ENCODE assay signal across 11 cellular contexts in genomic region chr4:2816401-2816954, GRCh38. TPM values are rescaled to one million over a fixed set of nuclear protein-coding genes. Genes with fewer than 3 reads are reported as not detected.
A peak's percentile ranks its signal among the peaks of the same experiment; 100 is the strongest.
DNase-seq lines count a peak whose midpoint lies in the region; ATAC-seq and TF ChIP-seq lines count a peak whose summit lies in the region.
"Had no signal": no experiment of that assay in that cellular context is flagged by ENCODE, and none has a peak within 500 bp of the region (broad histone marks: within the 10 kb centered on the region; RNA-seq: fewer than 3 reads in every experiment).

No MANE protein-coding gene starts in this region.

- POLR2A ChIA-PET in WTC11 (lab: Charles Lee): no interaction called here

- CTCF ChIA-PET in WTC11 (lab: Charles Lee): no interaction called here

- peaks cover 64 to 74% of the 10 kb centered on the region in 2 donors for H3K36me3 Mint-ChIP-seq in CD14-positive monocyte
- peaks cover 3% of the 10 kb centered on the region; the same call in 1 of the 3 replicates for H3K36me3 Mint-ChIP-seq in GM23338 (ENCODE audit: low read depth)
- H3K36me3 Mint-ChIP-seq in WTC11: no peaks in the 10 kb centered on the region
- no peaks in the 10 kb centered on the region for H3K36me3 Mint-ChIP-seq in memory B cell

- peak overlapping the region in 3 of 7 donors; percentile 5 to 82 (median 35) for H3K27ac Mint-ChIP-seq in CD14-positive monocyte
- no peak overlapping the region for H3K27ac Mint-ChIP-seq in GM23338
- no peak overlapping the region for H3K27ac Mint-ChIP-seq in WTC11
- H3K27ac Mint-ChIP-seq in memory B cell: peak overlapping the region; percentile 4

- 0 out of 2 replicates have a peak, but pooled peaks cover 3% of the 10 kb centered on the region for H3K36me3 ChIP-seq in GM23338 (ENCODE audit: insufficient read depth)
- H3K36me3 ChIP-seq: gastrocnemius medialis had no signal

- peaks cover 0 to 2% (median 0%) of the 10 kb centered on the region in 7 donors for H3K9me3 Mint-ChIP-seq in CD14-positive monocyte
- peaks cover 3% of the 10 kb centered on the region; the same call in 1 of the 3 replicates for H3K9me3 Mint-ChIP-seq in GM23338
- no peaks in the 10 kb centered on the region for H3K9me3 Mint-ChIP-seq in WTC11
- H3K9me3 Mint-ChIP-seq in memory B cell: no peaks in the 10 kb centered on the region

- peak overlapping the region; percentile 60 to 87 for H3K4me3 Mint-ChIP-seq in CD14-positive monocyte
- H3K4me3 Mint-ChIP-seq in GM23338: peak overlapping the region; percentile 65; the same call in 2 of the 3 replicates
- H3K4me3 Mint-ChIP-seq in WTC11: peak overlapping the region; percentile 68
- H3K4me3 Mint-ChIP-seq in memory B cell: peak overlapping the region; percentile 85

- H4K20me1 ChIP-seq in GM23338 (replicated peaks; ENCODE audit: insufficient read depth): no peaks in the 10 kb centered on the region; the same call in 1 of the 2 replicates

- H3K4me3 ChIP-seq in GM23338: no peak overlapping the region
- H3K4me3 ChIP-seq: body of pancreas, gastrocnemius medialis had no signal

- no peak overlapping the region for H3K27ac ChIP-seq in GM23338 (ENCODE audit: low read depth)
- H3K27ac ChIP-seq: body of pancreas, gastrocnemius medialis had no signal

- H3K27me3 ChIP-seq in GM23338 (ENCODE audit: insufficient read depth): no peaks in the 10 kb centered on the region
- H3K27me3 ChIP-seq: body of pancreas, gastrocnemius medialis had no signal

- no peak for ATAC-seq in GM23338
- no peak for ATAC-seq in WTC11
- ATAC-seq in memory B cell (ENCODE audit: low read depth): no peak
- ATAC-seq: body of pancreas, gastrocnemius medialis had no signal

- intact Hi-C loops in CD14-positive monocyte (cut with micrococcal nuclease): no loop called here

- TF ChIP-seq CTCF in CD14-positive monocyte (IDR thresholded peaks at IDR 0.05) (no peak), GM23338 (conservative IDR thresholded peaks at IDR 0.05; ENCODE audit: low read depth in 2 of 2) (no peak), WTC11 (IDR thresholded peaks at IDR 0.05) (no peak)

- H3K79me2 ChIP-seq in GM23338 (replicated peaks; ENCODE audit: insufficient read depth): peaks cover 11% of the 10 kb centered on the region

- DNase-seq in CD14-positive monocyte (ENCODE audit: low spot score): no peak
- DNase-seq in GM23338 (ENCODE audit: low spot score): no peak
- DNase-seq in WTC11 (ENCODE audit: low spot score): no peak
- no peak for DNase-seq in memory B cell (ENCODE audit: low spot score in 2 of 2)
- DNase-seq in NCI-H1048 (lab: John Stamatoyannopoulos, UW): no peak
- no peak for DNase-seq in ureter (ENCODE audit: low spot score)
- no peak for DNase-seq in NCI-H446 (lab: John Stamatoyannopoulos, UW)
- DNase-seq in activated gamma-delta T cell (lab: John Stamatoyannopoulos, UW): no peak
- DNase-seq: body of pancreas, gastrocnemius medialis, islet precursor cell had no signal

- H3K27me3 Mint-ChIP-seq in CD14-positive monocyte (ENCODE audit: low read depth in 3 of 3) (peaks cover 0 to 7% (median 2%) of the 10 kb centered on the region in 3 donors), GM23338 (ENCODE audit: insufficient read depth, low read depth, poor library complexity) (peaks cover 13% of the 10 kb centered on the region), WTC11 (ENCODE audit: low read depth) (peaks cover 10% of the 10 kb centered on the region), memory B cell (no peaks in the 10 kb centered on the region)

- H3K4me2 ChIP-seq in GM23338: no peak overlapping the region

- H3K4me1 Mint-ChIP-seq in CD14-positive monocyte (peaks cover 68% of the 10 kb centered on the region), GM23338 (peaks cover 34% of the 10 kb centered on the region), WTC11 (peaks cover 30% of the 10 kb centered on the region), memory B cell (peaks cover 45% of the 10 kb centered on the region)

- H2AFZ ChIP-seq in GM23338: no peak overlapping the region

- H3K4me1 ChIP-seq in GM23338 (ENCODE audit: insufficient read depth): peaks cover 5% of the 10 kb centered on the region

- H3K9me2 ChIP-seq in GM23338 (ENCODE audit: insufficient read depth): no peaks in the 10 kb centered on the region

- 0 out of 2 replicates have a peak, but pooled peaks cover 2% of the 10 kb centered on the region for H3F3A ChIP-seq in GM23338 (replicated peaks; ENCODE audit: low read depth)

TF ChIP-seq in GM23338, 12 proteins besides CTCF, POLR2A, EP300 and RAD21 (continues in another document):
- no peak for TF ChIP-seq ETS1 (IDR thresholded peaks at IDR 0.05)

TF ChIP-seq in WTC11, 78 proteins besides CTCF, POLR2A, EP300 and RAD21:
- TF ChIP-seq FOXP1 (CRISPR knock-in tag; IDR thresholded peaks at IDR 0.05; ENCODE audit: borderline replicate concordance): no peak
- no peak for TF ChIP-seq NFE2L1 (CRISPR knock-in tag; IDR thresholded peaks at IDR 0.05)
- TF ChIP-seq SMAD4 (CRISPR knock-in tag; IDR thresholded peaks at IDR 0.05): no peak
- TF ChIP-seq ARID4B (CRISPR knock-in tag; IDR thresholded peaks at IDR 0.05; ENCODE audit: borderline replicate concordance): no peak
- TF ChIP-seq ATF2 (CRISPR knock-in tag; IDR thresholded peaks at IDR 0.05; ENCODE audit: borderline replicate concordance, low read depth): no peak
- TF ChIP-seq EMX1 (CRISPR knock-in tag; IDR thresholded peaks at IDR 0.05): no peak
- no peak for TF ChIP-seq USF1 (CRISPR knock-in tag; IDR thresholded peaks at IDR 0.05)
TF ChIP-seq in WTC11: peak in this region for 0.

RNA-seq across cellular contexts. Expression of gene SH3BP2, which starts 23.6 kb away (rescaled TPM):
- polyA plus RNA-seq in CD14-positive monocyte (10 to 100 TPM; 19.1 to 26.9 TPM), GM23338 (2016; fragmentation: Nextera tagmentation; extraction: Ambion mirVana) (15.2 and 22.2 TPM in 2 replicates)
- total RNA-seq in GM23338 (2014; rRNA removed; shearing (Covaris generic)): 29.9 and 43.9 TPM in 2 replicates
- total RNA-seq in WTC11 (2021) (43.2 to 49.1 TPM (median 44.5 TPM) in 3 replicates), ureter (109 TPM)

RNA-seq across cellular contexts. Expression of gene ADD1, which starts 27.2 kb away (rescaled TPM):
- polyA plus RNA-seq in CD14-positive monocyte: 100 to 1,000 TPM in 1 of 2 donors, 10 to 100 TPM in 1; 76.1 to 103 TPM
- total RNA-seq in GM23338 (2014; rRNA removed; shearing (Covaris generic)): 126 and 144 TPM in 2 replicates
- polyA plus RNA-seq in GM23338 (2016; fragmentation: Nextera tagmentation; extraction: Ambion mirVana): 119 and 126 TPM in 2 replicates
- 164 to 178 TPM (median 167 TPM) in 3 replicates for total RNA-seq in WTC11 (2021)
- 416 TPM for total RNA-seq in ureter
